ENCODE assay signal across 12 cellular contexts in the genomic region with DNA sequence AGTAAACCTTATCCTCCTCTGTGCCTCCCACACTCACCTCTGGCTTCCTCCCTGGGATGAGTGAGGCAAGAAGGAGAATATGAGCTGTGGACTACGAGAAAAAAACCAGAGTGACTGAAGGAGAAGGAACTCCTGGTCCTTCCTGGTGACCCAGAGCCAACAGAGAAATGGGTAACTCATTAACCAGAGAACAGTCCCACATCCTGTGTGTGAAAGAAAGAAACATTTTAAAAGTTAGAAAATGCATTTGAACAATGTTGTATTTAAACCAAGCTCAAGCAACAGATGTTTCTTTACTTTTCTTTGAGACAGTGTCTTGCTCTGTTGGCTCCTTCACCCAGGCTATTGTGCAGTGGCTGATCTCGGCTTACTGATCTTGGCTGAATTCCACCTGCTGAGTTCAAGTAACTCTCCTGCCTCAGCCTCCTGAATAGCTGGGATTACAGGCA. TPM values are rescaled to one million over a fixed set of nuclear protein-coding genes. Genes with fewer than 3 reads are reported as not detected.
DNase-seq lines count a peak whose midpoint lies in the region; ATAC-seq, FAIRE-seq and TF ChIP-seq lines count a peak whose summit lies in the region.
"Had no signal": no experiment of that assay in that cellular context is flagged by ENCODE, and none has a peak within 500 bp of the region (broad histone marks: within the 10 kb centered on the region; RNA-seq: fewer than 3 reads in every experiment).

No MANE protein-coding gene starts in this region.

- no peaks in the 10 kb centered on the region for H3K4me1 ChIP-seq in astrocyte (ENCODE audit: insufficient read depth, low read length)
- peaks cover 22% of the 10 kb centered on the region for H3K4me1 ChIP-seq in mucosa of descending colon (ENCODE audit: low read depth)
- H3K4me1 ChIP-seq in sigmoid colon = no peaks in the 10 kb centered on the region

- CTCF ChIA-PET in Calu3 (lab: Charles Lee) = interaction anchor here (0.5 to 1.9 kb wide), 18 partner anchors 12 to 486 kb away, joined by 3 to 9 read pairs (median 5); a partner anchor contains a TSS

- H3K79me2 ChIP-seq in astrocyte (ENCODE audit: insufficient read depth, low read length) = no peaks in the 10 kb centered on the region

- peak; percentile 73 for DNase-seq in Calu3
- DNase-seq in astrocyte (ENCODE audit: low read depth) = peak; percentile 10
- DNase-seq in mucosa of descending colon = peak in 1 of 3 donors; percentile 58
- DNase-seq in sigmoid colon = no peak
- DNase-seq in AG20443 (ENCODE audit: low spot score) = no peak
- DNase-seq: NCI-H1417; stimulated activated CD4-positive, alpha-beta T cell treated with anti-CD3 and anti-CD28 coated beads, Interleukin-4, amount 100 ng/mL, for 1 hour had no signal

- H3K9me3 ChIP-seq in astrocyte (ENCODE audit: insufficient read depth, low read depth, low read length) (no peaks in the 10 kb centered on the region), mucosa of descending colon (no peaks in the 10 kb centered on the region), sigmoid colon (no peaks in the 10 kb centered on the region)

- TF ChIP-seq POLR2A in sigmoid colon (IDR thresholded peaks at IDR 0.05) = no peak

- H2AFZ ChIP-seq in astrocyte (ENCODE audit: low read depth, low read length) = no peak overlapping the region

- BruUV-seq in Calu3 (replicated peaks; lab: Mats Ljungman, UMichigan) = no TSS peak

- H3K4me3 ChIP-seq in astrocyte (ENCODE audit: insufficient read depth, low read depth, low read length) (no peak overlapping the region), mucosa of descending colon (no peak overlapping the region), sigmoid colon (no peak overlapping the region)

- no peak for TF ChIP-seq EP300 in sigmoid colon (IDR thresholded peaks at IDR 0.05)

- no peak overlapping the region for H3K9ac ChIP-seq in astrocyte (ENCODE audit: low read length)

- ATAC-seq in HG03108 (IDR thresholded peaks at IDR 0.05; ENCODE audit: unreplicated experiment) (peak; percentile 17), mucosa of descending colon (peak; percentile 82), GM21367 (IDR thresholded peaks at IDR 0.05; ENCODE audit: unreplicated experiment) (no peak), HG02981 (IDR thresholded peaks at IDR 0.05; ENCODE audit: unreplicated experiment) (no peak)

- H3K9me3 Mint-ChIP-seq in Calu3 (ENCODE audit: low read depth, unreplicated experiment) = no peaks in the 10 kb centered on the region
- H3K9me3 Mint-ChIP-seq in astrocyte (ENCODE audit: unreplicated experiment) = no peaks in the 10 kb centered on the region

- peaks cover 56% of the 10 kb centered on the region for H3K4me1 Mint-ChIP-seq in Calu3 (ENCODE audit: low read depth, unreplicated experiment)
- no peaks in the 10 kb centered on the region for H3K4me1 Mint-ChIP-seq in astrocyte (ENCODE audit: low read depth, unreplicated experiment)

- peak overlapping the region; percentile 53 for H3K4me3 Mint-ChIP-seq in Calu3 (ENCODE audit: low read depth, unreplicated experiment)
- H3K4me3 Mint-ChIP-seq in astrocyte (ENCODE audit: unreplicated experiment) = no peak overlapping the region

- H3K36me3 ChIP-seq in astrocyte (ENCODE audit: insufficient read depth, low read length) = no peaks in the 10 kb centered on the region
- H3K36me3 ChIP-seq in mucosa of descending colon (ENCODE audit: low read depth) = no peaks in the 10 kb centered on the region
- H3K36me3 ChIP-seq in sigmoid colon = no peaks in the 10 kb centered on the region

- H3K27me3 ChIP-seq in astrocyte (ENCODE audit: insufficient read depth, low read length) = no peaks in the 10 kb centered on the region
- no peaks in the 10 kb centered on the region for H3K27me3 ChIP-seq in sigmoid colon

- H3K36me3 Mint-ChIP-seq in Calu3 (ENCODE audit: insufficient read depth, unreplicated experiment) (peaks cover 24% of the 10 kb centered on the region), astrocyte (ENCODE audit: low read depth, unreplicated experiment) (peaks cover 3% of the 10 kb centered on the region)

- FAIRE-seq in astrocyte (lab: Jason Lieb, UNC) = no peak
- FAIRE-seq: colon had no signal

- intact Hi-C loops in Calu3 (cut with micrococcal nuclease; ENCODE audit: unreplicated experiment) = loop anchor here (2.0 to 5.0 kb wide), 3 partner anchors 34 to 163 kb away; no protein-coding TSS in a partner anchor
- intact Hi-C loops in mucosa of descending colon (cut with DNase I, micrococcal nuclease) = no loop called here
- intact Hi-C loops in sigmoid colon (cut with DNase I) = no loop called here

- peak overlapping the region; percentile 71 for H3K27ac Mint-ChIP-seq in Calu3 (ENCODE audit: unreplicated experiment)
- H3K27ac Mint-ChIP-seq in astrocyte (ENCODE audit: unreplicated experiment) = no peak overlapping the region

- H3K27me3 Mint-ChIP-seq in Calu3 (ENCODE audit: unreplicated experiment) = no peaks in the 10 kb centered on the region
- H3K27me3 Mint-ChIP-seq in astrocyte (ENCODE audit: low read depth, unreplicated experiment) = peaks cover 21% of the 10 kb centered on the region

- TF ChIP-seq CTCF in Calu3 (IDR thresholded peaks at IDR 0.05; ENCODE audit: unreplicated experiment) (no peak), astrocyte (IDR thresholded peaks at IDR 0.05; ENCODE audit: insufficient read depth, low read depth, low read length) (no peak), mucosa of descending colon (IDR thresholded peaks at IDR 0.05) (no peak), sigmoid colon (IDR thresholded peaks at IDR 0.05) (no peak)

- 3 to 16% methylated on average over 2 of the region's 2 CpGs for WGBS in sigmoid colon, 2 donors

- no peak overlapping the region for H3K4me2 ChIP-seq in astrocyte (ENCODE audit: low read length)

- H3K27ac ChIP-seq in astrocyte (ENCODE audit: low read depth, low read length) = no peak overlapping the region
- H3K27ac ChIP-seq in sigmoid colon = no peak overlapping the region
- H3K27ac ChIP-seq: HL-60 had no signal

- no peaks in the 10 kb centered on the region for H4K20me1 ChIP-seq in astrocyte (ENCODE audit: insufficient read depth, low read length)

RNA-seq across cellular contexts. Expression of a gene that starts 27.5 kb away (rescaled TPM):
- total RNA-seq in Calu3 (2022) (16.0 TPM in 2 replicates), astrocyte (0.73 and 0.94 TPM in 2 replicates), mucosa of descending colon (10 to 100 TPM in 1 of 3 donors, 1 to 10 TPM in 2; 4.1 to 10.3 (median 9.7) TPM), sigmoid colon (1 to 10 TPM in 3 of 4 donors, not detected in 1; 1.8 to 4.7 (median 2.1) TPM)
- polyA plus RNA-seq in sigmoid colon = 1 to 10 TPM in 2 of 3 donors, under 1 TPM in 1; under 0.01 to 3.7 (median 2.8) TPM

RNA-seq across cellular contexts. Expression of a gene that starts 37.8 kb away (rescaled TPM):
- total RNA-seq in Calu3 (2022) = 617 and 655 TPM in 2 replicates
- total RNA-seq in astrocyte = 227 and 244 TPM in 2 replicates
- total RNA-seq in mucosa of descending colon = 100 to 1,000 TPM; 189 to 325 (median 283) TPM
- 10 to 100 TPM; 20.6 to 32.1 (median 22.9) TPM for total RNA-seq in sigmoid colon
- polyA plus RNA-seq in sigmoid colon = 10 to 100 TPM; 44.4 to 92.2 (median 74.1) TPM

Comparison
In these comparisons a context has a peak if more than half of its experiments do, and no peak if none do; other contexts are left out.
1. DNase-seq: peak in Calu3 (single experiment) and astrocyte (single experiment); none in sigmoid colon (single experiment) and AG20443 (single experiment).
2. ATAC-seq: peak in HG03108 (single experiment) and mucosa of descending colon (single experiment); none in GM21367 (single experiment) and HG02981 (single experiment).